31 cellular contexts compared by ENCODE assay signal in the genomic region with DNA sequence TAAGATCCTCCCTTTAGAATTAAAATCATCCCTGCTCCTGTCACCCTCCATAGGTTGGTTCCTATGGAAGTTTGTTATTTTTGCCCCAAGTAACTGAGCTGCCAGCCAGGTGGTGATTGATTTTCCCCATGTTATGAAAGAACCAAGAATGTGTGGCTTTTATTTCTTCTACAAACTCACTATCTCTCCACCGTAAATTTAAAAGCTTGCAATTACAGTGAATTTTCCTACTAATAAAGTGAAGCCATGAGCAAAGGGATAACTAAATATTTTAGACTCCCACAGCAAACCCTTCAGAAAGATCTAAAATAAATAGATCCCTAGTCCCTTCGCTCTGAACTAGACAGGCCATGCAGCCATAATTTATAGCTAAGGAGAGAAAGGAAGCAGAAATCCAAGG. TPM values are rescaled to one million over a fixed set of nuclear protein-coding genes. Genes with fewer than 3 reads are reported as not detected.
"Had no signal": no experiment of that assay in that cellular context is flagged by ENCODE, and none has a peak within 500 bp of the region (broad histone marks: within the 10 kb centered on the region; RNA-seq: fewer than 3 reads in every experiment).

No MANE protein-coding gene starts in this region.

- H3K4me1 ChIP-seq: right lobe of liver had no signal

- DNase-seq: heart right ventricle; hippocampal formation; kidney glomerular epithelial cell; left cardiac atrium; left lung; lower lobe of right lung; mammary epithelial cell; mesenchymal stem cell; naive B cell; natural killer cell; ovary; right lobe of liver; stimulated activated CD4-positive, alpha-beta T cell treated with anti-CD3 and anti-CD28 coated beads, Interleukin-1b, Interleukin-23, amount 100 ng/mL, for 48 hours; stimulated activated CD4-positive, alpha-beta T cell treated with anti-CD3 and anti-CD28 coated beads, Interleukin-2, amount 100 ng/mL, for 48 hours; stimulated activated CD4-positive, alpha-beta T cell treated with anti-CD3 and anti-CD28 coated beads, Interleukin-4, amount 100 ng/mL, for 4 hours; stimulated activated CD8-positive, alpha-beta memory T cell treated with anti-CD3 and anti-CD28 coated beads, Interleukin-4, amount 100 ng/mL, for 48 hours; stimulated activated naive CD4-positive, alpha-beta T cell treated with Interleukin-2 at 50 U/mL for 16 hours; stimulated activated naive CD8-positive, alpha-beta T cell treated with anti-CD3 and anti-CD28 coated beads, Interleukin-15, amount 100 ng/mL, for 72 hours; testis; thyroid gland; transverse colon; upper lobe of left lung had no signal

- H3K36me3 Mint-ChIP-seq: naive B cell; natural killer cell; stimulated activated memory B cell treated with anti-CD40 and anti-IgM and Interleukin-4, amounts not matched to agents 10 μg/mL and 1 μg/mL and 100 μg/mL, for 72 hours had no signal

- H3K27me3 ChIP-seq: left lung, ovary, right atrium auricular region, right lobe of liver, testis, thyroid gland, transverse colon, upper lobe of left lung had no signal

- H3K4me3 ChIP-seq: heart right ventricle, left lung, lower lobe of right lung, ovary, right atrium auricular region, right lobe of liver, smooth muscle cell, testis, thyroid gland, transverse colon, upper lobe of left lung had no signal

- H3K27me3 Mint-ChIP-seq: progenitor cell of endocrine pancreas had no signal

- H3K36me3 ChIP-seq: heart right ventricle, left lung, lower lobe of right lung, ovary, right atrium auricular region, right lobe of liver, thyroid gland, transverse colon, upper lobe of left lung had no signal

- H3K4me1 Mint-ChIP-seq: naive B cell; natural killer cell; stimulated activated memory B cell treated with anti-CD40 and anti-IgM and Interleukin-4, amounts not matched to agents 10 μg/mL and 1 μg/mL and 100 μg/mL, for 72 hours had no signal

- H3K9me3 Mint-ChIP-seq: natural killer cell; neural crest cell; stimulated activated memory B cell treated with anti-CD40 and anti-IgM and Interleukin-4, amounts not matched to agents 10 μg/mL and 1 μg/mL and 100 μg/mL, for 72 hours; stimulated activated naive CD8-positive, alpha-beta T cell treated with anti-CD3 and anti-CD28 coated beads, Interleukin-15, amount 100 ng/mL, for 72 hours had no signal

- H3K27ac ChIP-seq: heart right ventricle, left lung, lower lobe of right lung, ovary, right atrium auricular region, right lobe of liver, testis, thyroid gland, transverse colon, upper lobe of left lung had no signal

- FAIRE-seq: keratinocyte had no signal

- H3K4me3 Mint-ChIP-seq: naive B cell; natural killer cell; neural crest cell; stimulated activated memory B cell treated with anti-CD40 and anti-IgM and Interleukin-4, amounts not matched to agents 10 μg/mL and 1 μg/mL and 100 μg/mL, for 72 hours; stimulated activated naive CD8-positive, alpha-beta T cell treated with anti-CD3 and anti-CD28 coated beads, Interleukin-15, amount 100 ng/mL, for 72 hours had no signal

- H3K27ac Mint-ChIP-seq: naive B cell; natural killer cell; progenitor cell of endocrine pancreas; stimulated activated memory B cell treated with anti-CD40 and anti-IgM and Interleukin-4, amounts not matched to agents 10 μg/mL and 1 μg/mL and 100 μg/mL, for 72 hours; stimulated activated naive CD8-positive, alpha-beta T cell treated with anti-CD3 and anti-CD28 coated beads, Interleukin-15, amount 100 ng/mL, for 72 hours had no signal

- H3K9me3 ChIP-seq: heart right ventricle, left lung, lower lobe of right lung, ovary, right atrium auricular region, right lobe of liver, testis, thyroid gland, transverse colon, upper lobe of left lung had no signal

RNA-seq across cellular contexts. Expression of a gene that starts 6.2 kb away (rescaled TPM):
- total RNA-seq: heart right ventricle, left cardiac atrium, mononuclear cell, natural killer cell, progenitor cell of endocrine pancreas, pulmonary artery endothelial cell, renal cortical epithelial cell, right atrium auricular region, smooth muscle cell, thyroid gland, transverse colon had no signal
- polyA plus RNA-seq: heart right ventricle, keratinocyte, mammary epithelial cell, smooth muscle cell had no signal
